17 cellular contexts compared by ENCODE assay signal in genomic region chr5:167295686-167296015, GRCh38.
A peak's percentile ranks its signal among the peaks of the same experiment; 100 is the strongest.
DNase-seq lines count a peak whose midpoint lies in the region; ATAC-seq, FAIRE-seq and TF ChIP-seq lines count a peak whose summit lies in the region.
"Had no signal": no experiment of that assay in that cellular context is flagged by ENCODE, and none has a peak within 500 bp of the region (broad histone marks: within the 10 kb centered on the region; RNA-seq: fewer than 3 reads in every experiment).

No MANE protein-coding gene starts in this region.

- intact Hi-C loops in activated CD4-positive, alpha-beta T cell treated with anti-CD3 and anti-CD28 coated beads, Interleukin-2, amount 10 ng/mL, durations not matched to agents 24 days and 14 days (cut with micrococcal nuclease), result no loop called here

- H3K27ac ChIP-seq in AG04450 (ENCODE audit: low read depth, low read length) (peak overlapping the region; percentile 13), keratinocyte (ENCODE audit: control insufficient read depth, insufficient read depth, low read length) (peak overlapping the region; percentile 81)

- no peaks in the 10 kb centered on the region for H3K9me3 ChIP-seq in AG04450 (ENCODE audit: control insufficient read depth, insufficient read depth, low read length)
- H3K9me3 ChIP-seq in keratinocyte (ENCODE audit: control insufficient read depth, low read depth, low read length), result no peaks in the 10 kb centered on the region
- H3K9me3 ChIP-seq: ascending aorta had no signal

- H3K79me2 ChIP-seq in keratinocyte (ENCODE audit: control insufficient read depth, insufficient read depth, low read length), result no peaks in the 10 kb centered on the region

- POLR2A ChIA-PET in AG04450 (lab: Yijun Ruan, JAX), result interaction anchor here (0.8 kb wide), 1 partner anchor 727 kb away, joined by 3 read pairs; no protein-coding TSS in a partner anchor

- no peak overlapping the region for H3K27ac Mint-ChIP-seq in activated CD4-positive, alpha-beta T cell treated with anti-CD3 and anti-CD28 coated beads, Interleukin-2, amount 10 ng/mL, durations not matched to agents 24 days and 14 days
- H3K27ac Mint-ChIP-seq: activated T-helper 2 cell treated with anti-CD3 and anti-CD28 coated beads, Interferon-gamma antibody, Interleukin-2, Interleukin-4, amounts not matched to agents 10 μg/mL and 5 μg/mL and 100 μg/mL, durations not matched to agents 14 hours and 24 hours and 36 hours; effector memory CD8-positive, alpha-beta T cell; T-helper 2 cell treated with Interferon-gamma antibody and Interleukin-4, amounts not matched to agents 5 μg/mL and 100 μg/mL, for 36 hours had no signal

- no peaks in the 10 kb centered on the region for H3K4me1 Mint-ChIP-seq in activated CD4-positive, alpha-beta T cell treated with anti-CD3 and anti-CD28 coated beads, Interleukin-2, amount 10 ng/mL, durations not matched to agents 24 days and 14 days

- H4K20me1 ChIP-seq in keratinocyte (ENCODE audit: control insufficient read depth, extremely low read depth, insufficient read depth, low read length), result no peaks in the 10 kb centered on the region

- no peaks in the 10 kb centered on the region for H3K9me1 ChIP-seq in keratinocyte (ENCODE audit: control insufficient read depth, extremely low read depth, insufficient read depth, low read length)

- H3K27me3 ChIP-seq in AG04450 (ENCODE audit: control insufficient read depth, insufficient read depth, low read length), result no peaks in the 10 kb centered on the region
- no peaks in the 10 kb centered on the region for H3K27me3 ChIP-seq in keratinocyte (ENCODE audit: control insufficient read depth, extremely low read depth, insufficient read depth, low read length)
- H3K27me3 ChIP-seq: ascending aorta had no signal

- no peak overlapping the region for H2AFZ ChIP-seq in keratinocyte (ENCODE audit: control insufficient read depth, low read length)

- no peak for ATAC-seq in GM21576 (IDR thresholded peaks at IDR 0.05; ENCODE audit: unreplicated experiment)
- ATAC-seq in HG03432 (IDR thresholded peaks at IDR 0.05; ENCODE audit: unreplicated experiment), result no peak
- ATAC-seq: effector memory CD8-positive, alpha-beta T cell; K562 had no signal

- CTCF ChIA-PET in AG04450 (lab: Charles Lee), result no interaction called here

- H3K36me3 ChIP-seq in keratinocyte (ENCODE audit: control insufficient read depth in 2 of 2, extremely low read depth in 1 of 2, insufficient read depth in 2 of 2, low read length in 2 of 2), result no peaks in the 10 kb centered on the region
- H3K36me3 ChIP-seq: ascending aorta had no signal

- dilution Hi-C loops in keratinocyte (cut with MboI; ENCODE audit: extremely low pct_ligation_motif_present, low sequenced_read_pairs), result no loop called here

- H3K4me2 ChIP-seq in keratinocyte (ENCODE audit: control insufficient read depth, extremely low read depth, insufficient read depth, low read depth, low read length), result peak overlapping the region; percentile 74

- H3K27me3 Mint-ChIP-seq in activated CD4-positive, alpha-beta T cell treated with anti-CD3 and anti-CD28 coated beads, Interleukin-2, amount 10 ng/mL, durations not matched to agents 24 days and 14 days, result no peaks in the 10 kb centered on the region
- H3K27me3 Mint-ChIP-seq: effector memory CD8-positive, alpha-beta T cell had no signal

- H3K9ac ChIP-seq in keratinocyte (ENCODE audit: control insufficient read depth, extremely low read depth, insufficient read depth, low read length), result peak overlapping the region; percentile 43

- H3K4me3 Mint-ChIP-seq in activated CD4-positive, alpha-beta T cell treated with anti-CD3 and anti-CD28 coated beads, Interleukin-2, amount 10 ng/mL, durations not matched to agents 24 days and 14 days, result no peak overlapping the region
- H3K4me3 Mint-ChIP-seq: effector memory CD8-positive, alpha-beta T cell; T-helper 2 cell treated with Interferon-gamma antibody and Interleukin-4, amounts not matched to agents 5 μg/mL and 100 μg/mL, for 36 hours had no signal

- H3K4me1 ChIP-seq in keratinocyte (ENCODE audit: control insufficient read depth, extremely low read depth, insufficient read depth, low read length), result peaks cover 23% of the 10 kb centered on the region

- H3K4me3 ChIP-seq in AG04450 (ENCODE audit: low read depth, low read length) (no peak overlapping the region), choroid plexus epithelial cell (ENCODE audit: low read depth, low read length) (no peak overlapping the region), keratinocyte (ENCODE audit: control insufficient read depth in 2 of 3, extremely low read depth in 1 of 3, insufficient read depth in 2 of 3, low read depth in 1 of 3, low read length in 3 of 3) (peak overlapping the region in 2 of 3 experiments; percentile 50 to 60)
- H3K4me3 ChIP-seq: ascending aorta, K562 had no signal

- no peak for FAIRE-seq in keratinocyte (lab: Jason Lieb, UNC)
- FAIRE-seq: K562 had no signal

- peaks cover 13% of the 10 kb centered on the region for H3K9me3 Mint-ChIP-seq in activated CD4-positive, alpha-beta T cell treated with anti-CD3 and anti-CD28 coated beads, Interleukin-2, amount 10 ng/mL, durations not matched to agents 24 days and 14 days

- no peak for TF ChIP-seq CTCF in AG04450 (IDR thresholded peaks at IDR 0.05; ENCODE audit: low read depth, low read length)
- no peak for TF ChIP-seq CTCF in choroid plexus epithelial cell (conservative IDR thresholded peaks at IDR 0.05; ENCODE audit: low read depth, low read length)
- no peak for TF ChIP-seq CTCF in keratinocyte (optimal IDR thresholded peaks at IDR 0.05 in 1 of 3, IDR thresholded peaks at IDR 0.05 in 1 of 3, conservative IDR thresholded peaks at IDR 0.05 in 1 of 3; ENCODE audit: extremely low read depth in 1 of 3, insufficient read depth in 2 of 3, low read length in 3 of 3)

- no peaks in the 10 kb centered on the region for H3K36me3 Mint-ChIP-seq in activated CD4-positive, alpha-beta T cell treated with anti-CD3 and anti-CD28 coated beads, Interleukin-2, amount 10 ng/mL, durations not matched to agents 24 days and 14 days (ENCODE audit: low read depth)

- DNase-seq in AG04450 (ENCODE audit: low read depth, low spot score) (no peak), M059J (ENCODE audit: low read depth) (peak; percentile 41), choroid plexus epithelial cell (ENCODE audit: low read depth) (peak; percentile 28), keratinocyte (ENCODE audit: low read depth, low spot score) (no peak), kidney glomerular epithelial cell (lab: John Stamatoyannopoulos, UW) (no peak)
- no peak for DNase-seq in activated CD4-positive, alpha-beta T cell treated with anti-CD3 and anti-CD28 coated beads, Interleukin-2, amount 10 ng/mL, durations not matched to agents 24 days and 14 days
- DNase-seq: activated CD4-positive, alpha-beta T cell treated with anti-CD3 and anti-CD28 coated beads, Interleukin-2, amount 50 U/mL, for 1 hour; effector memory CD8-positive, alpha-beta T cell; NCI-H146; NCI-H524 treated with DMSO at 0.1 percent for 48 hours; occipital lobe had no signal

Comparison
In these comparisons a context has a peak if more than half of its experiments do, and no peak if none do; other contexts are left out.
1. DNase-seq: peak in M059J (single experiment) and choroid plexus epithelial cell (single experiment); none in AG04450 (single experiment), keratinocyte (single experiment), activated CD4-positive, alpha-beta T cell treated with anti-CD3 and anti-CD28 coated beads, Interleukin-2, amount 10 ng/mL, durations not matched to agents 24 days and 14 days (single experiment) and kidney glomerular epithelial cell (single experiment).
2. H3K4me3 ChIP-seq: peak in keratinocyte (2 of 3); none in AG04450 (single experiment) and choroid plexus epithelial cell (single experiment).